ENCODE assay signal across 8 cellular contexts in the genomic region with DNA sequence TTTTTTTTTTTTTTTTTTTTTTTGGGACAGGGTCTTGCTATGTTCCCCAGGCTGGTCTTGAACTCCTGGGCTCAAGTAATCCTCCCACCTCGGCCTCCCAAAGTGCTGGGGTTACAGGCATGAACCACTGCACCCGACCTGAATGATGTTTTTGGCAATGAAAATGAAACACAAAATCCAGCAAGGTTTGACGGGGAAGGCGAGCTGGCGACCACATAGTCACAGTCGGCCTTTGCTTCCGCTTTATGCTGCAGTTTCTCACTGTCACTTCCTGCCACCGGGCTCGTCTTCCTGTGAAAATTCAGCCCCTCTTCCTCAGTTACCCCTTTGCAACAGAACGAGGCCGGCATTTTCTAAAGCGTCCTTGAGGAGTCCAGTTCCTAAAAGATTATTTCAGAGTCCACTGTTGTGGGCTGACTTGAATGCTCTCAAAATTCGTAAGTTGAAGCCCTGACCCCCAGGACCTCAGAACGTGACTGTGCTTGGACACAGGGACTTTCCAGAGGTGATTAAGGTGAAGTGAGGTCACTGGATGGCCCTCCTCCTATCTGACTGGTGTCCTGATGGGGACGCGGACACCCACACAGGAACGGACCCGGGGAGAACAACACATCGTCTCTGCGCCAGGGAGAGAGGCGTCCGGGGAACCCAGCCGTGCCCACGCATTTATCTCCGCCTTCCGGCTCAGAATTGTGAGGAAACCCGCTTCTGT. TPM values are rescaled to one million over a fixed set of nuclear protein-coding genes. Genes with fewer than 3 reads are reported as not detected.
A peak's percentile ranks its signal among the peaks of the same experiment; 100 is the strongest.
DNase-seq lines count a peak whose midpoint lies in the region; ATAC-seq and TF ChIP-seq lines count a peak whose summit lies in the region.

No MANE protein-coding gene starts in this region.

- peak overlapping the region; percentile 6 to 47 for H3K27ac ChIP-seq in esophagus (ENCODE audit: low read depth in 2 of 2, low read length in 1 of 2)

- H3K36me3 ChIP-seq in esophagus (ENCODE audit: control insufficient read depth in 2 of 2, insufficient read depth in 2 of 2, low read length in 1 of 2) = no peaks in the 10 kb centered on the region

- H3K27me3 ChIP-seq in esophagus (ENCODE audit: control insufficient read depth in 1 of 2, insufficient read depth in 2 of 2, low read length in 2 of 2) = no peaks in the 10 kb centered on the region

- no peaks in the 10 kb centered on the region for H3K9me3 Mint-ChIP-seq in activated CD4-positive, alpha-beta T cell treated with anti-CD3 and anti-CD28 coated beads, Interleukin-2, amount 10 ng/mL, durations not matched to agents 7 days and 5 days

- peaks cover 75% of the 10 kb centered on the region for H3K4me1 Mint-ChIP-seq in activated CD4-positive, alpha-beta T cell treated with anti-CD3 and anti-CD28 coated beads, Interleukin-2, amount 10 ng/mL, durations not matched to agents 7 days and 5 days

- H3K4me3 Mint-ChIP-seq in activated CD4-positive, alpha-beta T cell treated with anti-CD3 and anti-CD28 coated beads, Interleukin-2, amount 10 ng/mL, durations not matched to agents 7 days and 5 days = peak overlapping the region; percentile 95

- peak; percentile 43 for TF ChIP-seq POLR2A in GM10847 (IDR thresholded peaks at IDR 0.05; ENCODE audit: extremely low read depth, insufficient read length)

- H3K9me3 ChIP-seq in esophagus (ENCODE audit: control insufficient read depth in 2 of 2, insufficient read depth in 1 of 2, low read depth in 1 of 2, low read length in 1 of 2) = no peaks in the 10 kb centered on the region

- POLR2A ChIA-PET in activated CD4-positive, alpha-beta T cell treated with anti-CD3 and anti-CD28 coated beads, Interleukin-2, amount 10 ng/mL, durations not matched to agents 7 days and 5 days (lab: Charles Lee) = no interaction called here

- H3K27me3 Mint-ChIP-seq in activated CD4-positive, alpha-beta T cell treated with anti-CD3 and anti-CD28 coated beads, Interleukin-2, amount 10 ng/mL, durations not matched to agents 7 days and 5 days = peaks cover 10% of the 10 kb centered on the region

- whole genome bisulfite sequencing in esophagus, 2 donors = 65 to 67% methylated on average over 27 of the region's 27 CpGs

- peak overlapping the region in 1 of 2 donors; percentile 30 for H3K4me3 ChIP-seq in esophagus (ENCODE audit: low read depth in 1 of 2, low read length in 2 of 2)

- H3K36me3 Mint-ChIP-seq in activated CD4-positive, alpha-beta T cell treated with anti-CD3 and anti-CD28 coated beads, Interleukin-2, amount 10 ng/mL, durations not matched to agents 7 days and 5 days (ENCODE audit: low read depth) = peaks cover 19% of the 10 kb centered on the region

- DNase-seq in activated CD4-positive, alpha-beta T cell treated with anti-CD3 and anti-CD28 coated beads, Interleukin-2, amount 10 ng/mL, durations not matched to agents 7 days and 5 days = peak; percentile 82
- DNase-seq in stimulated activated CD8-positive, alpha-beta memory T cell treated with anti-CD3 and anti-CD28 coated beads, Interleukin-12 subunit alpha, Interleukin-12 subunit beta, amount 100 ng/mL, for 1 hour (ENCODE audit: low read depth) = peak; percentile 53
- DNase-seq in SHP77 treated with DMSO at 0.1 percent for 48 hours (lab: John Stamatoyannopoulos, UW) (no peak), GOT3 (lab: John Stamatoyannopoulos, UW) (no peak)

- CTCF ChIA-PET in activated CD4-positive, alpha-beta T cell treated with anti-CD3 and anti-CD28 coated beads, Interleukin-2, amount 10 ng/mL, durations not matched to agents 7 days and 5 days (lab: Charles Lee) = interaction anchor here (1.2 to 1.4 kb wide), 2 partner anchors 9 to 10 kb away, joined by 4 to 10 read pairs; no protein-coding TSS in a partner anchor

- H3K4me1 ChIP-seq in esophagus (ENCODE audit: control insufficient read depth in 2 of 2, insufficient read depth in 2 of 2, low read length in 1 of 2) = peaks cover 7 to 30% of the 10 kb centered on the region in 2 donors

- H3K27ac Mint-ChIP-seq in activated CD4-positive, alpha-beta T cell treated with anti-CD3 and anti-CD28 coated beads, Interleukin-2, amount 10 ng/mL, durations not matched to agents 7 days and 5 days = peak overlapping the region; percentile 100

- ATAC-seq in HG03432 (IDR thresholded peaks at IDR 0.05; ENCODE audit: unreplicated experiment) = peak; percentile 23
- no peak for ATAC-seq in HG03520 (IDR thresholded peaks at IDR 0.05; ENCODE audit: unreplicated experiment)

RNA-seq across cellular contexts. Expression of a gene that starts 2.9 kb away (rescaled TPM):
- total RNA-seq in activated CD4-positive, alpha-beta T cell treated with anti-CD3 and anti-CD28 coated beads, Interleukin-2, amount 10 ng/mL, durations not matched to agents 7 days and 5 days = 10 to 100 TPM; 32.5 to 39.3 TPM
- 10 to 100 TPM in 1 of 2 donors, 1 to 10 TPM in 1; 9.0 to 19.3 TPM for polyA plus RNA-seq in esophagus

Comparison
In these comparisons a context has a peak if more than half of its experiments do, and no peak if none do; other contexts are left out.
1. DNase-seq: peak in activated CD4-positive, alpha-beta T cell treated with anti-CD3 and anti-CD28 coated beads, Interleukin-2, amount 10 ng/mL, durations not matched to agents 7 days and 5 days (single experiment) and stimulated activated CD8-positive, alpha-beta memory T cell treated with anti-CD3 and anti-CD28 coated beads, Interleukin-12 subunit alpha, Interleukin-12 subunit beta, amount 100 ng/mL, for 1 hour (single experiment); none in SHP77 treated with DMSO at 0.1 percent for 48 hours (single experiment) and GOT3 (single experiment).